Comparison of ENCODE assay signal across 20 cellular contexts in the genomic region with DNA sequence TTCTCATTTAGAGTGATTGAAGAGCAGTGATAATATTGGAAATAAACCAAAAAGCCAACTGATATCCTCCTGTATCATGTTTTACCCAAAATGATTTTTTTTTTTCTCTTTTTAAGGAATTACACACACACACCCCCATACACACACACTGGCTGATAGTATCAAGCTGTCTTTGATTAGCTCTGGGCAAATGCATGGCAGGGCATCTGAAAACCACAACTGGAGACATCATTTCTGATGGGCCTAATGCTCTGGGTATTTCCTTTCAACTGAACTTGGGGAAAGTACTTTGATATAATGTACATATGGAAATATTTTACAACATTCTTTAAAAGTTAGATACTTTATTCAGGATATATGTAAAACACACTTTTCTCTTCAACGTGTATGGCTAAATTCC.
"Had no signal": no experiment of that assay in that cellular context is flagged by ENCODE, and none has a peak within 500 bp of the region (broad histone marks: within the 10 kb centered on the region; RNA-seq: fewer than 3 reads in every experiment).

No MANE protein-coding gene starts in this region.

- H3K27me3 Mint-ChIP-seq: activated CD4-positive, alpha-beta T cell treated with anti-CD3 and anti-CD28 coated beads, Interleukin-2, amount 10 ng/mL, durations not matched to agents 7 days and 5 days; activated naive CD4-positive, alpha-beta T cell treated with anti-CD3 and anti-CD28 coated beads, Interleukin-2, amount 50 U/mL, for 24 hours; naive B cell had no signal

- H3K27me3 ChIP-seq: body of pancreas, heart right ventricle, neural progenitor cell, right atrium auricular region had no signal

- H3K36me3 ChIP-seq: neural progenitor cell, prostate gland had no signal

- H3K27ac ChIP-seq: body of pancreas, epithelial cell of prostate, heart right ventricle, left ventricle myocardium inferior, prostate gland, right atrium auricular region had no signal

- H3K4me3 Mint-ChIP-seq: activated CD4-positive, alpha-beta T cell treated with anti-CD3 and anti-CD28 coated beads, Interleukin-2, amount 10 ng/mL, durations not matched to agents 7 days and 5 days; activated CD8-positive, alpha-beta T cell treated with anti-CD3 and anti-CD28 coated beads, Interleukin-2, amount 10 ng/mL, durations not matched to agents 7 days and 5 days; activated naive CD4-positive, alpha-beta T cell treated with anti-CD3 and anti-CD28 coated beads, Interleukin-2, amount 50 U/mL, for 24 hours; activated T-cell treated with anti-CD3 and anti-CD28 coated beads, Interleukin-2, amount 50 U/mL, for 72 hours; naive B cell; neural progenitor cell had no signal

- H3K4me1 ChIP-seq: body of pancreas, heart right ventricle, left ventricle myocardium inferior, neural progenitor cell, prostate gland, right atrium auricular region had no signal

- ATAC-seq: activated CD4-positive, CD25-positive, alpha-beta regulatory T cell treated with anti-CD3 and anti-CD28 coated beads, Interleukin-2, amount 50 U/mL, for 24 hours; activated CD8-positive, alpha-beta T cell treated with anti-CD3 and anti-CD28 coated beads, Interleukin-2, amount 10 ng/mL, durations not matched to agents 7 days and 5 days; activated T-cell treated with anti-CD3 and anti-CD28 coated beads, Interleukin-2, amount 50 U/mL, for 72 hours; body of pancreas; heart right ventricle had no signal

- DNase-seq: activated CD4-positive, alpha-beta T cell treated with anti-CD3 and anti-CD28 coated beads, Interleukin-2, amount 10 ng/mL, durations not matched to agents 7 days and 5 days; activated CD8-positive, alpha-beta T cell treated with anti-CD3 and anti-CD28 coated beads, Interleukin-2, amount 10 ng/mL, durations not matched to agents 7 days and 5 days; activated effector memory CD4-positive, alpha-beta T cell treated with anti-CD3 and anti-CD28 coated beads, Interleukin-2, amount 50 U/mL, for 16 hours; activated T-cell treated with anti-CD3 and anti-CD28 coated beads, Interleukin-2, amount 50 U/mL, for 72 hours; body of pancreas; heart right ventricle; left ventricle myocardium inferior; mammary epithelial cell; naive B cell; stimulated activated CD4-positive, alpha-beta T cell treated with anti-CD3 and anti-CD28 coated beads, Interleukin-12 subunit alpha, Interleukin-12 subunit beta, amount 100 ng/mL, for 4 hours; stimulated activated CD4-positive, alpha-beta T cell treated with anti-CD3 and anti-CD28 coated beads, Interleukin-1b, Interleukin-23, amount 100 ng/mL, for 48 hours; stimulated activated CD8-positive, alpha-beta memory T cell treated with anti-CD3 and anti-CD28 coated beads, Interleukin-4, amount 100 ng/mL, for 48 hours; stimulated activated naive CD4-positive, alpha-beta T cell; T1000 had no signal

- H3K9me3 ChIP-seq: body of pancreas, heart right ventricle, left ventricle myocardium inferior, prostate gland, right atrium auricular region had no signal

- H3K4me1 Mint-ChIP-seq: activated CD4-positive, alpha-beta T cell treated with anti-CD3 and anti-CD28 coated beads, Interleukin-2, amount 10 ng/mL, durations not matched to agents 7 days and 5 days; activated naive CD4-positive, alpha-beta T cell treated with anti-CD3 and anti-CD28 coated beads, Interleukin-2, amount 50 U/mL, for 24 hours; naive B cell; neural progenitor cell had no signal

- H3K27ac Mint-ChIP-seq: activated CD4-positive, alpha-beta T cell treated with anti-CD3 and anti-CD28 coated beads, Interleukin-2, amount 10 ng/mL, durations not matched to agents 7 days and 5 days; activated CD8-positive, alpha-beta T cell treated with anti-CD3 and anti-CD28 coated beads, Interleukin-2, amount 10 ng/mL, durations not matched to agents 7 days and 5 days; activated naive CD4-positive, alpha-beta T cell treated with anti-CD3 and anti-CD28 coated beads, Interleukin-2, amount 50 U/mL, for 24 hours; activated T-cell treated with anti-CD3 and anti-CD28 coated beads, Interleukin-2, amount 50 U/mL, for 72 hours; neural progenitor cell had no signal

- H3K9me3 Mint-ChIP-seq: activated CD4-positive, alpha-beta T cell treated with anti-CD3 and anti-CD28 coated beads, Interleukin-2, amount 10 ng/mL, durations not matched to agents 7 days and 5 days; activated naive CD4-positive, alpha-beta T cell treated with anti-CD3 and anti-CD28 coated beads, Interleukin-2, amount 50 U/mL, for 24 hours; activated T-cell treated with anti-CD3 and anti-CD28 coated beads, Interleukin-2, amount 50 U/mL, for 72 hours; naive B cell; neural progenitor cell had no signal

- H3K4me3 ChIP-seq: body of pancreas, heart right ventricle, left ventricle myocardium inferior, neural progenitor cell, prostate gland, right atrium auricular region had no signal

- H3K9ac ChIP-seq: neural progenitor cell had no signal
